ENCODE assay signal across 1 cellular context in genomic region chr3:108528459-108529231, GRCh38.
TF ChIP-seq lines count a peak whose summit lies in the region.

No MANE protein-coding gene starts in this region.

TF ChIP-seq in GM12878, 131 proteins besides CTCF, POLR2A, EP300 and RAD21 (continued from another document):
- TF ChIP-seq REST (IDR thresholded peaks at IDR 0.05; ENCODE audit: low read depth, low read length) (peak; percentile 46; the same call in 1 of the 2 replicates), PRDM15 (CRISPR knock-in tag; IDR thresholded peaks at IDR 0.05) (no peak), MAX (IDR thresholded peaks at IDR 0.05; ENCODE audit: low read depth, low read length) (no peak), BCL3 (IDR thresholded peaks at IDR 0.05; ENCODE audit: borderline replicate concordance, insufficient read depth, low read depth, low read length, poor library complexity, severe bottlenecking) (no peak), NFIC (IDR thresholded peaks at IDR 0.05; ENCODE audit: low read depth, low read length) (peak; percentile 42; the same call in 1 of the 2 replicates), NR2F1 (conservative IDR thresholded peaks at IDR 0.05) (peak; percentile 80), SPI1 (IDR thresholded peaks at IDR 0.05; ENCODE audit: borderline replicate concordance, insufficient read depth, low read depth, low read length) (peak; percentile 94), CBX3 (IDR thresholded peaks at IDR 0.05; ENCODE audit: borderline replicate concordance, low read depth) (no peak), KAT2A (conservative IDR thresholded peaks at IDR 0.05; ENCODE audit: control insufficient read depth, low read depth, low read length) (no peak), E4F1 (IDR thresholded peaks at IDR 0.05; ENCODE audit: borderline replicate concordance, partially characterized antibody) (no peak), SIN3A (IDR thresholded peaks at IDR 0.05; ENCODE audit: low read depth, low read length) (no peak), CREB1 (IDR thresholded peaks at IDR 0.05; ENCODE audit: low read depth) (0 out of 2 replicates have a peak, but pooled peaks have one; percentile 24), IKZF2 (IDR thresholded peaks at IDR 0.05) (peak; percentile 90 to 96), NFXL1 (IDR thresholded peaks at IDR 0.05; ENCODE audit: borderline replicate concordance) (no peak), EED (IDR thresholded peaks at IDR 0.05; ENCODE audit: low read depth) (0 out of 2 replicates have a peak, but pooled peaks have one; percentile 38), TCF7 (IDR thresholded peaks at IDR 0.05; ENCODE audit: borderline replicate concordance) (no peak), DPF2 (IDR thresholded peaks at IDR 0.05) (peak; percentile 58; the same call in 1 of the 2 replicates), PBX3 (IDR thresholded peaks at IDR 0.05; ENCODE audit: insufficient replicate concordance, low read depth, low read length) (no peak), ATF2 (IDR thresholded peaks at IDR 0.05; ENCODE audit: low read length) (peak; percentile 60), CHD1 (IDR thresholded peaks at IDR 0.05; ENCODE audit: low read depth, low read length) (no peak), SP1 (IDR thresholded peaks at IDR 0.05; ENCODE audit: low read depth, low read length) (no peak), MEF2B (IDR thresholded peaks at IDR 0.05; ENCODE audit: partially characterized antibody, poor library complexity, severe bottlenecking) (peak; percentile 39), ATF7 (IDR thresholded peaks at IDR 0.05; ENCODE audit: low read depth) (peak; percentile 93), RELA (IDR thresholded peaks at IDR 0.05; ENCODE audit: borderline replicate concordance, partially characterized antibody) (no peak), NBN (IDR thresholded peaks at IDR 0.05) (0 out of 2 replicates have a peak, but pooled peaks have one; percentile 24), BCL11A (IDR thresholded peaks at IDR 0.05; ENCODE audit: low read depth, low read length) (0 out of 2 replicates have a peak, but pooled peaks have one; percentile 22), TCF12 (IDR thresholded peaks at IDR 0.05; ENCODE audit: low read depth, low read length) (no peak)
